ENCODE assay signal across 2 cellular contexts in the genomic region with DNA sequence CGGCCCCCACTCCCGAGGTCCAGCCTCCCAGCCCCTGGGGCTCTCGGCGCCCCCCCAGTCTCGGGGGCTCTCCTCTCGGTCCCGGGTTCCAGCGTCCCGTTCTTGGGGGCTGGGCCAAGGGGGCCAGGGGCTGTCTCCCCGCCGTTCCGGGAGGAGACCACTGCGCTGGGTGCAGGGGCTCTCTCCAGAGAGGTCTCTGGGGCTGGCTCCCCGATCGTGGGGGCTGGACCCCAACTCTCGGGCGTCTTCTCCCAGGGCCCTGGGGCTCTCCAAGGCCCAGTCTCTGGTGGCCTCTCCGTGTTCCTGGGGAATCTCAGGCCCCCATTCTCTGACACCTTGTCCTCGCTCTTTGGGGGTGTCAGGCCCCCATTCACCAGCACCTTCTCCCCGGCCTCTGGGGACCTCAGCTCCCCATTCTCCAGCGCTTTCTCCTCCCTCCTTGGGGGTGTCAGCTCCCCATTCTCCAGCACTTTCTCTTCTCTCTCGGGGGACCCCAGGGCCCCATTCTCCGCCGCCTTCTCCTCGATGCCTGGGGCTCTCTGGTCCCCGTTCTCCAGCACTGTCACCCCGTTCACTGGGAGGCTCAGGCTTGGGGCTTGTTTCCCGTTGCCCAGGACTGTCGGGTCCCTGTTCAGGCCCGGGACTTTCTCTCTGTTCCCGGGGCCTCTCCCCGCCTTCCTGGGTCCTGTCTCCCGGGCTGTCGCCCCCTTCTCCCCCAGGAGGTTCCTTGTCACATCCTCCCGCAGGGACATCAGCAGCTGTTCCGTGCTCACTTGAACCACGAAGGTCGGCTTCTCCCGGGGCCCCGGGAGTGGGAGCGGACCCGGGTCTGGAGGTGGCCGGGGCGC.
TF ChIP-seq lines count a peak whose summit lies in the region.

No MANE protein-coding gene starts in this region.

TF ChIP-seq in SK-N-SH, 30 proteins besides CTCF, POLR2A, EP300 and RAD21:
- TF ChIP-seq, protein P1, sequence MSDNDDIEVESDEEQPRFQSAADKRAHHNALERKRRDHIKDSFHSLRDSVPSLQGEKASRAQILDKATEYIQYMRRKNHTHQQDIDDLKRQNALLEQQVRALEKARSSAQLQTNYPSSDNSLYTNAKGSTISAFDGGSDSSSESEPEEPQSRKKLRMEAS (IDR thresholded peaks at IDR 0.05; ENCODE audit: low read depth), result no peak
- TF ChIP-seq SIN3A (IDR thresholded peaks at IDR 0.05; ENCODE audit: borderline replicate concordance, low read depth, low read length), result no peak
- TF ChIP-seq, protein P2, sequence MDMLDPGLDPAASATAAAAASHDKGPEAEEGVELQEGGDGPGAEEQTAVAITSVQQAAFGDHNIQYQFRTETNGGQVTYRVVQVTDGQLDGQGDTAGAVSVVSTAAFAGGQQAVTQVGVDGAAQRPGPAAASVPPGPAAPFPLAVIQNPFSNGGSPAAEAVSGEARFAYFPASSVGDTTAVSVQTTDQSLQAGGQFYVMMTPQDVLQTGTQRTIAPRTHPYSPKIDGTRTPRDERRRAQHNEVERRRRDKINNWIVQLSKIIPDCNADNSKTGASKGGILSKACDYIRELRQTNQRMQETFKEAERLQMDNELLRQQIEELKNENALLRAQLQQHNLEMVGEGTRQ (IDR thresholded peaks at IDR 0.05; ENCODE audit: borderline replicate concordance, low read depth, low read length), result no peak
- TF ChIP-seq EZH2phosphoT487 (IDR thresholded peaks at IDR 0.05; ENCODE audit: borderline replicate concordance, low read depth), result no peak
- no peak for TF ChIP-seq MXI1 (IDR thresholded peaks at IDR 0.05; ENCODE audit: low read depth, low read length)

TF ChIP-seq in SK-N-SH treated with all-trans-retinoic acid at 6 μM for 48 hours, 23 proteins besides CTCF, POLR2A, EP300 and RAD21:
- TF ChIP-seq, protein P3, sequence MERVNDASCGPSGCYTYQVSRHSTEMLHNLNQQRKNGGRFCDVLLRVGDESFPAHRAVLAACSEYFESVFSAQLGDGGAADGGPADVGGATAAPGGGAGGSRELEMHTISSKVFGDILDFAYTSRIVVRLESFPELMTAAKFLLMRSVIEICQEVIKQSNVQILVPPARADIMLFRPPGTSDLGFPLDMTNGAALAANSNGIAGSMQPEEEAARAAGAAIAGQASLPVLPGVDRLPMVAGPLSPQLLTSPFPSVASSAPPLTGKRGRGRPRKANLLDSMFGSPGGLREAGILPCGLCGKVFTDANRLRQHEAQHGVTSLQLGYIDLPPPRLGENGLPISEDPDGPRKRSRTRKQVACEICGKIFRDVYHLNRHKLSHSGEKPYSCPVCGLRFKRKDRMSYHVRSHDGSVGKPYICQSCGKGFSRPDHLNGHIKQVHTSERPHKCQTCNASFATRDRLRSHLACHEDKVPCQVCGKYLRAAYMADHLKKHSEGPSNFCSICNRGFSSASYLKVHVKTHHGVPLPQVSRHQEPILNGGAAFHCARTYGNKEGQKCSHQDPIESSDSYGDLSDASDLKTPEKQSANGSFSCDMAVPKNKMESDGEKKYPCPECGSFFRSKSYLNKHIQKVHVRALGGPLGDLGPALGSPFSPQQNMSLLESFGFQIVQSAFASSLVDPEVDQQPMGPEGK (CRISPR knock-in tag; IDR thresholded peaks at IDR 0.05; ENCODE audit: borderline replicate concordance), result no peak
- TF ChIP-seq ZNF8 (CRISPR knock-in tag; IDR thresholded peaks at IDR 0.05), result no peak
- TF ChIP-seq ZFP30 (CRISPR knock-in tag; IDR thresholded peaks at IDR 0.05), result no peak
- TF ChIP-seq ZFP3 (CRISPR knock-in tag; IDR thresholded peaks at IDR 0.05), result no peak
- no peak for TF ChIP-seq TOX (CRISPR knock-in tag; IDR thresholded peaks at IDR 0.05; ENCODE audit: borderline replicate concordance)
- TF ChIP-seq ARNTL (CRISPR knock-in tag; IDR thresholded peaks at IDR 0.05; ENCODE audit: borderline replicate concordance, low read depth), result no peak
- TF ChIP-seq ZNF565 (CRISPR knock-in tag; conservative IDR thresholded peaks at IDR 0.05; ENCODE audit: low read depth), result no peak
- no peak for TF ChIP-seq ISL1 (CRISPR knock-in tag; IDR thresholded peaks at IDR 0.05)
- TF ChIP-seq GLIS3 (CRISPR knock-in tag; IDR thresholded peaks at IDR 0.05), result no peak
- TF ChIP-seq, protein P4, sequence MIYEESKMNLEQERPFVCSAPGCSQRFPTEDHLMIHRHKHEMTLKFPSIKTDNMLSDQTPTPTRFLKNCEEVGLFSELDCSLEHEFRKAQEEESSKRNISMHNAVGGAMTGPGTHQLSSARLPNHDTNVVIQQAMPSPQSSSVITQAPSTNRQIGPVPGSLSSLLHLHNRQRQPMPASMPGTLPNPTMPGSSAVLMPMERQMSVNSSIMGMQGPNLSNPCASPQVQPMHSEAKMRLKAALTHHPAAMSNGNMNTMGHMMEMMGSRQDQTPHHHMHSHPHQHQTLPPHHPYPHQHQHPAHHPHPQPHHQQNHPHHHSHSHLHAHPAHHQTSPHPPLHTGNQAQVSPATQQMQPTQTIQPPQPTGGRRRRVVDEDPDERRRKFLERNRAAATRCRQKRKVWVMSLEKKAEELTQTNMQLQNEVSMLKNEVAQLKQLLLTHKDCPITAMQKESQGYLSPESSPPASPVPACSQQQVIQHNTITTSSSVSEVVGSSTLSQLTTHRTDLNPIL (CRISPR knock-in tag; IDR thresholded peaks at IDR 0.05; ENCODE audit: low read depth), result no peak
- TF ChIP-seq, protein P5, sequence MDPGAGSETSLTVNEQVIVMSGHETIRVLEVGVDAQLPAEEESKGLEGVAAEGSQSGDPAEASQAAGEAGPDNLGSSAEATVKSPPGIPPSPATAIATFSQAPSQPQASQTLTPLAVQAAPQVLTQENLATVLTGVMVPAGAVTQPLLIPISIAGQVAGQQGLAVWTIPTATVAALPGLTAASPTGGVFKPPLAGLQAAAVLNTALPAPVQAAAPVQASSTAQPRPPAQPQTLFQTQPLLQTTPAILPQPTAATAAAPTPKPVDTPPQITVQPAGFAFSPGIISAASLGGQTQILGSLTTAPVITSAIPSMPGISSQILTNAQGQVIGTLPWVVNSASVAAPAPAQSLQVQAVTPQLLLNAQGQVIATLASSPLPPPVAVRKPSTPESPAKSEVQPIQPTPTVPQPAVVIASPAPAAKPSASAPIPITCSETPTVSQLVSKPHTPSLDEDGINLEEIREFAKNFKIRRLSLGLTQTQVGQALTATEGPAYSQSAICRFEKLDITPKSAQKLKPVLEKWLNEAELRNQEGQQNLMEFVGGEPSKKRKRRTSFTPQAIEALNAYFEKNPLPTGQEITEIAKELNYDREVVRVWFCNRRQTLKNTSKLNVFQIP (CRISPR knock-in tag; IDR thresholded peaks at IDR 0.05; ENCODE audit: borderline replicate concordance, low read depth), result no peak
- TF ChIP-seq, protein P6, sequence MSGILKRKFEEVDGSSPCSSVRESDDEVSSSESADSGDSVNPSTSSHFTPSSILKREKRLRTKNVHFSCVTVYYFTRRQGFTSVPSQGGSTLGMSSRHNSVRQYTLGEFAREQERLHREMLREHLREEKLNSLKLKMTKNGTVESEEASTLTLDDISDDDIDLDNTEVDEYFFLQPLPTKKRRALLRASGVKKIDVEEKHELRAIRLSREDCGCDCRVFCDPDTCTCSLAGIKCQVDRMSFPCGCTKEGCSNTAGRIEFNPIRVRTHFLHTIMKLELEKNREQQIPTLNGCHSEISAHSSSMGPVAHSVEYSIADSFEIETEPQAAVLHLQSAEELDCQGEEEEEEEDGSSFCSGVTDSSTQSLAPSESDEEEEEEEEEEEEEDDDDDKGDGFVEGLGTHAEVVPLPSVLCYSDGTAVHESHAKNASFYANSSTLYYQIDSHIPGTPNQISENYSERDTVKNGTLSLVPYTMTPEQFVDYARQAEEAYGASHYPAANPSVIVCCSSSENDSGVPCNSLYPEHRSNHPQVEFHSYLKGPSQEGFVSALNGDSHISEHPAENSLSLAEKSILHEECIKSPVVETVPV (CRISPR knock-in tag; IDR thresholded peaks at IDR 0.05), result no peak
- no peak for TF ChIP-seq OSR1 (CRISPR knock-in tag; IDR thresholded peaks at IDR 0.05)
- no peak for TF ChIP-seq PPARA (CRISPR knock-in tag; IDR thresholded peaks at IDR 0.05; ENCODE audit: borderline replicate concordance)
- TF ChIP-seq BACH2 (CRISPR knock-in tag; IDR thresholded peaks at IDR 0.05; ENCODE audit: borderline replicate concordance), result no peak
- no peak for TF ChIP-seq ZNF70 (CRISPR knock-in tag; IDR thresholded peaks at IDR 0.05)
